In genomic region chr4:128821151-128821550, GRCh38 we compare ENCODE assay signal across 1 cellular context.
TF ChIP-seq lines count a peak whose summit lies in the region.

No MANE protein-coding gene starts in this region.

TF ChIP-seq in IMR-90, 13 proteins besides CTCF, POLR2A, EP300 and RAD21 (continued from another document):
- TF ChIP-seq ELK1 (IDR thresholded peaks at IDR 0.05; ENCODE audit: borderline replicate concordance, low read depth, low read length) (no peak), MAZ (IDR thresholded peaks at IDR 0.05; ENCODE audit: borderline replicate concordance, low read depth, low read length) (no peak), BHLHE40 (IDR thresholded peaks at IDR 0.05; ENCODE audit: low read depth, low read length) (no peak), MXI1 (IDR thresholded peaks at IDR 0.05; ENCODE audit: borderline replicate concordance, low read depth, low read length) (no peak), RCOR1 (IDR thresholded peaks at IDR 0.05; ENCODE audit: insufficient replicate concordance, low read length) (no peak), FOS (IDR thresholded peaks at IDR 0.05; ENCODE audit: low read depth, low read length) (no peak), RFX5 (IDR thresholded peaks at IDR 0.05; ENCODE audit: low read depth, low read length) (no peak), SMC3 (IDR thresholded peaks at IDR 0.05; ENCODE audit: low read depth, low read length) (no peak), CHD1 (IDR thresholded peaks at IDR 0.05; ENCODE audit: low read depth, low read length) (no peak)
